Comparison of ENCODE assay signal across 26 cellular contexts in genomic region chr3:153503873-153504272, GRCh38.
"Had no signal": no experiment of that assay in that cellular context is flagged by ENCODE, and none has a peak within 500 bp of the region (broad histone marks: within the 10 kb centered on the region; RNA-seq: fewer than 3 reads in every experiment).

No MANE protein-coding gene starts in this region.

- H3K36me3 ChIP-seq: adrenal gland, breast epithelium had no signal

- H3K4me1 Mint-ChIP-seq: activated B cell treated with CpG ODN at 0.5 μM for 24 hours; activated CD4-positive, alpha-beta T cell treated with anti-CD3 and anti-CD28 coated beads, Interleukin-2, amount 10 ng/mL, durations not matched to agents 24 days and 14 days; activated CD8-positive, alpha-beta memory T cell treated with anti-CD3 and anti-CD28 coated beads, Interleukin-2, amount 10 ng/mL, durations not matched to agents 7 days and 5 days; activated T-helper 17 cell treated with anti-CD3 and anti-CD28 coated beads, Interleukin-2, amount 50 U/mL, for 72 hours had no signal

- ATAC-seq: activated CD8-positive, alpha-beta memory T cell treated with anti-CD3 and anti-CD28 coated beads, Interleukin-2, amount 10 ng/mL, durations not matched to agents 7 days and 5 days; activated T-helper 17 cell treated with anti-CD3 and anti-CD28 coated beads, Interleukin-2, amount 50 U/mL, for 72 hours had no signal

- H3K9me3 ChIP-seq: adrenal gland, breast epithelium had no signal

- H3K27ac ChIP-seq: adrenal gland, breast epithelium, SK-N-MC had no signal

- H3K4me1 ChIP-seq: adrenal gland, breast epithelium had no signal

- DNase-seq: activated B cell treated with CpG ODN at 0.5 μM for 24 hours; activated CD4-positive, alpha-beta T cell treated with anti-CD3 and anti-CD28 coated beads for 1 hour; activated CD4-positive, alpha-beta T cell treated with anti-CD3 and anti-CD28 coated beads, Interleukin-2, amount 10 ng/mL, durations not matched to agents 24 days and 14 days; activated CD4-positive, alpha-beta T cell treated with anti-CD3 and anti-CD28 coated beads, Interleukin-2, amount 50 U/mL, for 48 hours; activated CD8-positive, alpha-beta memory T cell treated with anti-CD3 and anti-CD28 coated beads, Interleukin-2, amount 10 ng/mL, durations not matched to agents 7 days and 5 days; activated gamma-delta T cell; activated naive CD4-positive, alpha-beta T cell treated with anti-CD3 and anti-CD28 coated beads for 36 hours; activated T-cell treated with anti-CD3 and anti-CD28 coated beads, Interleukin-2, amount 50 U/mL, for 24 hours; adrenal gland; anterior cingulate cortex; central memory CD4-positive, alpha-beta T cell; Kasumi-1; KBM-7; MM.1S; NCI-H1105; NCI-H1436; NCI-H1694 treated with DMSO at 0.1 percent for 48 hours; NCI-H2029 treated with DMSO at 0.1 percent for 48 hours; NCI-H510A treated with DMSO at 0.1 percent for 48 hours; NCI-H69; NK-92 treated with Interleukin-12 subunit alpha and Interleukin-12 subunit beta, amount 100 ng/mL, for 24 hours; SW 1271 had no signal

- H3K4me3 ChIP-seq: adrenal gland, breast epithelium, SK-N-MC had no signal

- H3K27me3 Mint-ChIP-seq: activated B cell treated with CpG ODN at 0.5 μM for 24 hours; activated CD4-positive, alpha-beta T cell treated with anti-CD3 and anti-CD28 coated beads, Interleukin-2, amount 10 ng/mL, durations not matched to agents 24 days and 14 days; activated CD8-positive, alpha-beta memory T cell treated with anti-CD3 and anti-CD28 coated beads, Interleukin-2, amount 10 ng/mL, durations not matched to agents 7 days and 5 days; activated naive CD8-positive, alpha-beta T cell; activated T-cell treated with anti-CD3 and anti-CD28 coated beads, Interleukin-2, amount 50 U/mL, for 24 hours; activated T-helper 17 cell treated with anti-CD3 and anti-CD28 coated beads, Interleukin-2, amount 50 U/mL, for 72 hours had no signal

- H3K27me3 ChIP-seq: adrenal gland, breast epithelium had no signal

- H3K4me3 Mint-ChIP-seq: activated B cell treated with CpG ODN at 0.5 μM for 24 hours; activated CD4-positive, alpha-beta T cell treated with anti-CD3 and anti-CD28 coated beads, Interleukin-2, amount 10 ng/mL, durations not matched to agents 24 days and 14 days; activated CD8-positive, alpha-beta memory T cell treated with anti-CD3 and anti-CD28 coated beads, Interleukin-2, amount 10 ng/mL, durations not matched to agents 7 days and 5 days; activated naive CD4-positive, alpha-beta T cell treated with anti-CD3 and anti-CD28 coated beads for 36 hours; activated naive CD8-positive, alpha-beta T cell; activated T-cell treated with anti-CD3 and anti-CD28 coated beads, Interleukin-2, amount 50 U/mL, for 24 hours; activated T-helper 17 cell treated with anti-CD3 and anti-CD28 coated beads, Interleukin-2, amount 50 U/mL, for 72 hours had no signal

- H3K27ac Mint-ChIP-seq: activated B cell treated with CpG ODN at 0.5 μM for 24 hours; activated CD4-positive, alpha-beta T cell treated with anti-CD3 and anti-CD28 coated beads, Interleukin-2, amount 10 ng/mL, durations not matched to agents 24 days and 14 days; activated CD8-positive, alpha-beta memory T cell treated with anti-CD3 and anti-CD28 coated beads, Interleukin-2, amount 10 ng/mL, durations not matched to agents 7 days and 5 days; activated naive CD4-positive, alpha-beta T cell treated with anti-CD3 and anti-CD28 coated beads for 36 hours; activated naive CD8-positive, alpha-beta T cell; activated T-cell treated with anti-CD3 and anti-CD28 coated beads, Interleukin-2, amount 50 U/mL, for 24 hours; activated T-helper 17 cell treated with anti-CD3 and anti-CD28 coated beads, Interleukin-2, amount 50 U/mL, for 72 hours had no signal

- H3K9me3 Mint-ChIP-seq: activated B cell treated with CpG ODN at 0.5 μM for 24 hours; activated naive CD4-positive, alpha-beta T cell treated with anti-CD3 and anti-CD28 coated beads for 36 hours; activated T-cell treated with anti-CD3 and anti-CD28 coated beads, Interleukin-2, amount 50 U/mL, for 24 hours had no signal

- H3K36me3 Mint-ChIP-seq: activated CD8-positive, alpha-beta memory T cell treated with anti-CD3 and anti-CD28 coated beads, Interleukin-2, amount 10 ng/mL, durations not matched to agents 7 days and 5 days; activated naive CD8-positive, alpha-beta T cell had no signal
